Comparison of ENCODE assay signal across 15 cellular contexts in genomic region chr2:239639366-239640185, GRCh38.
"Had no signal": no experiment of that assay in that cellular context is flagged by ENCODE, and none has a peak within 500 bp of the region (broad histone marks: within the 10 kb centered on the region; RNA-seq: fewer than 3 reads in every experiment).

No MANE protein-coding gene starts in this region.

- ATAC-seq: heart left ventricle had no signal

- DNase-seq: effector CD4-positive, alpha-beta T cell; endodermal cell; heart left ventricle; hypothalamus; kidney glomerular epithelial cell; mesendoderm; naive B cell; small intestine; stimulated activated CD4-positive, alpha-beta T cell treated with anti-CD3 and anti-CD28 coated beads, Interleukin-12 subunit alpha, Interleukin-12 subunit beta, amount 100 ng/mL, for 4 hours; stimulated activated naive CD4-positive, alpha-beta T cell; stomach; substantia nigra; transverse colon had no signal

- H3K9me3 ChIP-seq: thoracic aorta, transverse colon had no signal

- H3K4me3 ChIP-seq: coronary artery, heart left ventricle, stomach, thoracic aorta, transverse colon had no signal

- H3K27me3 ChIP-seq: transverse colon had no signal

- H3K36me3 ChIP-seq: heart left ventricle, stomach, thoracic aorta, transverse colon had no signal

- H3K27ac ChIP-seq: coronary artery, heart left ventricle, stomach, thoracic aorta, transverse colon had no signal

- H3K4me1 ChIP-seq: heart left ventricle, stomach, transverse colon had no signal
